ENCODE assay signal across 28 cellular contexts in genomic region chr20:49098136-49098535, GRCh38.
"Had no signal": no experiment of that assay in that cellular context is flagged by ENCODE, and none has a peak within 500 bp of the region (broad histone marks: within the 10 kb centered on the region; RNA-seq: fewer than 3 reads in every experiment).

No MANE protein-coding gene starts in this region.

- H3K9me3 ChIP-seq: left ventricle myocardium inferior, mucosa of descending colon, pancreas, prostate gland, sigmoid colon, spleen, stomach, testis, thyroid gland, transverse colon, upper lobe of left lung, vagina had no signal

- H3K27me3 Mint-ChIP-seq: naive thymus-derived CD8-positive, alpha-beta T cell; stimulated activated memory B cell treated with anti-CD40 and anti-IgM and Interleukin-4, amounts not matched to agents 10 μg/mL and 1 μg/mL and 100 μg/mL, for 72 hours had no signal

- H3K27ac Mint-ChIP-seq: nephron had no signal

- H3K4me2 ChIP-seq: hepatocyte had no signal

- H3K4me1 ChIP-seq: pancreas, sigmoid colon, testis, transverse colon, vagina had no signal

- H3K4me1 Mint-ChIP-seq: neural crest cell had no signal

- H2AFZ ChIP-seq: hepatocyte had no signal

- H3K4me3 Mint-ChIP-seq: naive thymus-derived CD8-positive, alpha-beta T cell; nephron; neural crest cell; stimulated activated memory B cell treated with anti-CD40 and anti-IgM and Interleukin-4, amounts not matched to agents 10 μg/mL and 1 μg/mL and 100 μg/mL, for 72 hours had no signal

- H3K79me2 ChIP-seq: hepatocyte had no signal

- H3K9me3 Mint-ChIP-seq: naive thymus-derived CD8-positive, alpha-beta T cell; nephron; neural crest cell; stimulated activated memory B cell treated with anti-CD40 and anti-IgM and Interleukin-4, amounts not matched to agents 10 μg/mL and 1 μg/mL and 100 μg/mL, for 72 hours had no signal

- H3K27ac ChIP-seq: hepatocyte, left ventricle myocardium inferior, pancreas, sigmoid colon, stomach, testis, transverse colon, upper lobe of left lung, vagina had no signal

- DNase-seq: islet precursor cell; left ventricle myocardium inferior; mesendoderm; midbrain; mucosa of descending colon; naive thymus-derived CD8-positive, alpha-beta T cell; nucleus accumbens; pancreas; posterior cingulate gyrus; retina; right cardiac atrium; sigmoid colon; small intestine; spleen; stimulated activated CD4-positive, alpha-beta T cell treated with anti-CD3 and anti-CD28 coated beads, Interleukin-4, amount 100 ng/mL, for 24 hours; stimulated activated naive CD8-positive, alpha-beta T cell treated with anti-CD3 and anti-CD28 coated beads, Interleukin-15, Interleukin-2, amounts not matched to agents 100 U/mL and 50 U/mL, for 24 hours; stomach; testis; thyroid gland; transverse colon; upper lobe of left lung had no signal

- ATAC-seq: mucosa of descending colon; naive thymus-derived CD8-positive, alpha-beta T cell; pancreas; right cardiac atrium; stimulated activated memory B cell treated with anti-CD40 and anti-IgM and Interleukin-4, amounts not matched to agents 10 μg/mL and 1 μg/mL and 100 μg/mL, for 72 hours; stimulated activated naive CD8-positive, alpha-beta T cell treated with anti-CD3 and anti-CD28 coated beads, Interleukin-15, Interleukin-2, amounts not matched to agents 100 U/mL and 50 U/mL, for 24 hours had no signal

- H3K4me3 ChIP-seq: hepatocyte, left ventricle myocardium inferior, lung, mucosa of descending colon, pancreas, prostate gland, sigmoid colon, spleen, stomach, testis, thyroid gland, transverse colon, upper lobe of left lung, vagina had no signal

- H3K27me3 ChIP-seq: hepatocyte, pancreas, sigmoid colon, spleen, stomach, testis, thyroid gland, transverse colon, upper lobe of left lung, vagina had no signal
